In the genomic region with DNA sequence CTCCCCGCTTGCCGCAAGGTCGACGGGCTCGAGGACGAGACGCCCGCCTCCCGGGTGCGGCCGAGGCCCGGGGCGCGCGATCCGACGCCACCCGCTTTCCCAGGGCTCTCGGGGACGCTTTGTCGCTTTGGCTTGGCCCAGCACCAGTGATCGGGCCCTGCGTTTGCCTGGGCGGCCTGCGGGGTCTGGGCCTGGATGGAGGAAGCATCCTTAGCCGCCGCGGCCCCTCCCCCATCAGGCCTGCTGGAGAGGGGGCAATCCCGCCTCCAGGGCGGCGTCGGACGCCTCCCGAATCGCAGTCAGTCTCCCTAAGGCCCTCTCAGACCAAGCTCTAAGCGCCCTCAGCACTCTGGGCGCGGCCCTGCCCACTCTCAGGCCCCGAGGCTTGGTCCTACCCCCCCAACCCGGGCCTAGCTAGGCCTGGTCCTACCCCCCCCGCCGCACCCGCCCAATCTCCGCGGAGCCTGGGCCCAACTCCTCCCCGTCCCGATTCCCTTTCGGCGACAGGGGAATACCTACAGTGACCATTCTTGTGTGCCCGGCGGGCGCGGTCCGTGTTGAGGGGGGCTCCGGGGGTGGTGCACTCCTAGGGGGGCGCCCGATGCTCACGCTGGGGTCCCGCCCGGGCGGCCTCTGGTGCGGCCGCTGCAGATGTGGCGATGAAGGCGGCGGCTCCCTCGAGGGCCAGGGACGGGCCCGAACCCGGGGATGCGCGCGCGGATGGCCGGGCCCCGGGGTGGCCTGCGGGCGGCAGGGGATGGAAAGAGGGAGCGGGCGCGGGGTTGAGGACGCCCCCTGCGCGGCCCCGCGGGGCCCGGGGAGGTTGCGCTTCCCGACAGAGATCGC, we compare ENCODE assay signal across 15 cellular contexts. TPM values are rescaled to one million over a fixed set of nuclear protein-coding genes. Genes with fewer than 3 reads are reported as not detected.
A peak's percentile ranks its signal among the peaks of the same experiment; 100 is the strongest.
DNase-seq lines count a peak whose midpoint lies in the region; ATAC-seq and TF ChIP-seq lines count a peak whose summit lies in the region.
"Had no signal": no experiment of that assay in that cellular context is flagged by ENCODE, and none has a peak within 500 bp of the region (broad histone marks: within the 10 kb centered on the region; RNA-seq: fewer than 3 reads in every experiment).

No MANE protein-coding gene starts in this region.

- 20% methylated on average over 27 to 90 of the region's 90 CpGs for WGBS in endodermal cell (ENCODE audit: insufficient coverage in 1 of 2, insufficient read length in 1 of 2), 2 experiments

- H3K36me3 Mint-ChIP-seq in endodermal cell (ENCODE audit: low read depth) = peaks cover 7% of the 10 kb centered on the region
- peaks cover 4% of the 10 kb centered on the region for H3K36me3 Mint-ChIP-seq in activated T-cell treated with anti-CD3 and anti-CD28 coated beads, Interleukin-2, amount 50 U/mL, for 4 hours (ENCODE audit: insufficient read depth)

- no peak overlapping the region for H3K27ac Mint-ChIP-seq in endodermal cell
- H3K27ac Mint-ChIP-seq: activated CD8-positive, alpha-beta memory T cell treated with anti-CD3 and anti-CD28 coated beads, Interleukin-2, amount 10 ng/mL, durations not matched to agents 7 days and 5 days; activated naive CD8-positive, alpha-beta T cell treated with anti-CD3 and anti-CD28 coated beads for 36 hours had no signal

- peaks cover 3% of the 10 kb centered on the region for H3K9me3 Mint-ChIP-seq in endodermal cell
- no peaks in the 10 kb centered on the region for H3K9me3 Mint-ChIP-seq in activated T-cell treated with anti-CD3 and anti-CD28 coated beads, Interleukin-2, amount 50 U/mL, for 4 hours
- H3K9me3 Mint-ChIP-seq: activated naive CD8-positive, alpha-beta T cell treated with anti-CD3 and anti-CD28 coated beads for 36 hours had no signal

- intact Hi-C loops in colonic mucosa (cut with DNase I) = no loop called here

- no peak overlapping the region for H3K4me3 Mint-ChIP-seq in endodermal cell
- no peak overlapping the region for H3K4me3 Mint-ChIP-seq in activated T-cell treated with anti-CD3 and anti-CD28 coated beads, Interleukin-2, amount 50 U/mL, for 4 hours
- H3K4me3 Mint-ChIP-seq: activated CD8-positive, alpha-beta memory T cell treated with anti-CD3 and anti-CD28 coated beads, Interleukin-2, amount 10 ng/mL, durations not matched to agents 7 days and 5 days; activated naive CD8-positive, alpha-beta T cell treated with anti-CD3 and anti-CD28 coated beads for 36 hours had no signal

- H3K27me3 ChIP-seq in HUES6 (ENCODE audit: control insufficient read depth, insufficient read depth, low read length) (peaks cover 46% of the 10 kb centered on the region), endodermal cell (ENCODE audit: control insufficient read depth, insufficient read depth, low read length, poor library complexity, severe bottlenecking) (peaks cover 73% of the 10 kb centered on the region), colonic mucosa (peaks cover 39% of the 10 kb centered on the region)

- no peaks in the 10 kb centered on the region for H3K9me3 ChIP-seq in HUES6 (ENCODE audit: control insufficient read depth, insufficient read depth, low read depth, low read length)
- no peaks in the 10 kb centered on the region for H3K9me3 ChIP-seq in endodermal cell (ENCODE audit: control insufficient read depth, low read length)
- no peaks in the 10 kb centered on the region for H3K9me3 ChIP-seq in colonic mucosa
- H3K9me3 ChIP-seq: sigmoid colon had no signal

- no peaks in the 10 kb centered on the region for H3K36me3 ChIP-seq in HUES6 (ENCODE audit: control insufficient read depth, insufficient read depth, low read length)
- H3K36me3 ChIP-seq in endodermal cell (ENCODE audit: control insufficient read depth, insufficient read depth, low read length) = no peaks in the 10 kb centered on the region
- no peaks in the 10 kb centered on the region for H3K36me3 ChIP-seq in colonic mucosa

- H3K4me3 ChIP-seq in HUES6 (ENCODE audit: low read depth, low read length) = peak overlapping the region; percentile 29; the same call in 1 of the 2 replicates
- no peak overlapping the region for H3K4me3 ChIP-seq in endodermal cell (ENCODE audit: low read length)
- H3K4me3 ChIP-seq in colonic mucosa = no peak overlapping the region

- no peak for ATAC-seq in activated T-cell treated with anti-CD3 and anti-CD28 coated beads, Interleukin-2, amount 50 U/mL, for 4 hours
- ATAC-seq: activated CD8-positive, alpha-beta memory T cell treated with anti-CD3 and anti-CD28 coated beads, Interleukin-2, amount 10 ng/mL, durations not matched to agents 7 days and 5 days had no signal

- H3K4me1 ChIP-seq in HUES6 (ENCODE audit: control insufficient read depth, insufficient read depth, low read length) = peaks cover 4% of the 10 kb centered on the region; the same call in 1 of the 2 replicates
- H3K4me1 ChIP-seq in endodermal cell (ENCODE audit: control insufficient read depth, insufficient read depth, low read length) = no peaks in the 10 kb centered on the region
- H3K4me1 ChIP-seq in colonic mucosa = peaks cover 15% of the 10 kb centered on the region

- H3K27me3 Mint-ChIP-seq in endodermal cell (ENCODE audit: insufficient read depth) = peaks cover 69% of the 10 kb centered on the region
- peaks cover 27% of the 10 kb centered on the region for H3K27me3 Mint-ChIP-seq in activated T-cell treated with anti-CD3 and anti-CD28 coated beads, Interleukin-2, amount 50 U/mL, for 4 hours (ENCODE audit: low read depth)

- peak; percentile 29 for DNase-seq in NCI-H2196 (lab: John Stamatoyannopoulos, UW; ENCODE audit: unreplicated experiment)
- no peak for DNase-seq in NCI-H2196 treated with DMSO at 0.1 percent for 48 hours (lab: John Stamatoyannopoulos, UW; ENCODE audit: unreplicated experiment)
- no peak for DNase-seq in endodermal cell
- DNase-seq in pons (ENCODE audit: low spot score) = peak; percentile 19
- DNase-seq in stimulated activated CD4-positive, alpha-beta T cell treated with anti-CD3 and anti-CD28 coated beads, Interleukin-4, amount 100 ng/mL, for 1 hour = no peak
- DNase-seq in activated T-cell treated with anti-CD3 and anti-CD28 coated beads, Interleukin-2, amount 50 U/mL, for 4 hours = no peak
- DNase-seq in colonic mucosa = no peak
- DNase-seq: activated CD8-positive, alpha-beta memory T cell treated with anti-CD3 and anti-CD28 coated beads, Interleukin-2, amount 10 ng/mL, durations not matched to agents 7 days and 5 days; GF-D8; sigmoid colon had no signal

- TF ChIP-seq CTCF in endodermal cell (conservative IDR thresholded peaks at IDR 0.05) (no peak), colonic mucosa (IDR thresholded peaks at IDR 0.05) (no peak)

- H3K4me1 Mint-ChIP-seq in endodermal cell = no peaks in the 10 kb centered on the region
- peaks cover 17% of the 10 kb centered on the region for H3K4me1 Mint-ChIP-seq in activated T-cell treated with anti-CD3 and anti-CD28 coated beads, Interleukin-2, amount 50 U/mL, for 4 hours (ENCODE audit: low read depth)

- H3K9ac ChIP-seq in HUES6 (ENCODE audit: low read length) (no peak overlapping the region), endodermal cell (ENCODE audit: extremely low read depth, low read length, poor library complexity, severe bottlenecking) (no peak overlapping the region), colonic mucosa (ENCODE audit: low read depth in 2 of 2, low read length in 2 of 2) (no peak overlapping the region)

- H3K27ac ChIP-seq in HUES6 (ENCODE audit: low read depth, low read length) (no peak overlapping the region), endodermal cell (ENCODE audit: low read depth, low read length) (peak overlapping the region; percentile 49), colonic mucosa (no peak overlapping the region)
- H3K27ac ChIP-seq: sigmoid colon had no signal

RNA-seq across cellular contexts. Expression of gene ELAVL3, which starts 0.5 kb away (rescaled TPM):
- under 1 TPM in 1 of 2 donors, not detected in 1; 0.55 TPM for total RNA-seq in endodermal cell
- 42.1 TPM for polyA plus RNA-seq in endodermal cell (2013, experiment 1 of 2)
- polyA plus RNA-seq in endodermal cell (2013, experiment 2 of 2) = 37.5 TPM
- under 1 TPM in 1 of 3 donors, not detected in 2; 0.19 TPM for total RNA-seq in activated T-cell treated with anti-CD3 and anti-CD28 coated beads, Interleukin-2, amount 50 U/mL, for 4 hours
- total RNA-seq in colonic mucosa = under 1 TPM; 0.25 to 0.50 TPM
- total RNA-seq: activated CD8-positive, alpha-beta memory T cell treated with anti-CD3 and anti-CD28 coated beads, Interleukin-2, amount 10 ng/mL, durations not matched to agents 7 days and 5 days; activated naive CD8-positive, alpha-beta T cell treated with anti-CD3 and anti-CD28 coated beads for 36 hours; dermis microvascular lymphatic vessel endothelial cell; HT1080; mononuclear cell had no signal

RNA-seq across cellular contexts. Expression of gene ZNF653, which starts 25.3 kb away (rescaled TPM):
- 10 to 100 TPM; 12.3 to 12.6 TPM for total RNA-seq in endodermal cell
- polyA plus RNA-seq in endodermal cell (2013, experiment 1 of 2) = 11.9 TPM
- 10.4 TPM for polyA plus RNA-seq in endodermal cell (2013, experiment 2 of 2)
- 10 to 100 TPM; 12.3 to 16.9 (median 13.9) TPM for total RNA-seq in activated T-cell treated with anti-CD3 and anti-CD28 coated beads, Interleukin-2, amount 50 U/mL, for 4 hours
- 10 to 100 TPM; 10.6 to 14.2 TPM for total RNA-seq in colonic mucosa

RNA-seq across cellular contexts. Expression of gene PRKCSH, which starts 44.9 kb away (rescaled TPM):
- total RNA-seq in endodermal cell (100 to 1,000 TPM; 454 to 459 TPM), colonic mucosa (100 to 1,000 TPM; 308 to 434 TPM)
- 423 TPM for polyA plus RNA-seq in endodermal cell (2013, experiment 1 of 2)
- polyA plus RNA-seq in endodermal cell (2013, experiment 2 of 2) = 371 TPM
- 100 to 1,000 TPM; 273 to 327 (median 319) TPM for total RNA-seq in activated T-cell treated with anti-CD3 and anti-CD28 coated beads, Interleukin-2, amount 50 U/mL, for 4 hours

RNA-seq across cellular contexts. Expression of gene ODAD3, which starts 45.4 kb away (rescaled TPM):
- total RNA-seq in endodermal cell (1 to 10 TPM in 1 of 2 donors, under 1 TPM in 1; 0.88 to 2.4 TPM), colonic mucosa (under 1 TPM in 1 of 2 donors, not detected in 1; 0.22 TPM)
- 1.5 TPM for polyA plus RNA-seq in endodermal cell (2013, experiment 1 of 2)
- 1.9 TPM for polyA plus RNA-seq in endodermal cell (2013, experiment 2 of 2)
- total RNA-seq in activated T-cell treated with anti-CD3 and anti-CD28 coated beads, Interleukin-2, amount 50 U/mL, for 4 hours = under 1 TPM in 1 of 3 donors, not detected in 2; 0.11 TPM
- total RNA-seq: mononuclear cell, sigmoid colon had no signal

RNA-seq across cellular contexts. Expression of gene ECSIT, which starts 48.6 kb away (rescaled TPM):
- total RNA-seq in endodermal cell (10 to 100 TPM; 24.7 to 26.2 TPM), colonic mucosa (100 to 1,000 TPM in 1 of 2 donors, 10 to 100 TPM in 1; 62.8 to 124 TPM)
- 39.6 TPM for polyA plus RNA-seq in endodermal cell (2013, experiment 1 of 2)
- 30.5 TPM for polyA plus RNA-seq in endodermal cell (2013, experiment 2 of 2)
- total RNA-seq in activated T-cell treated with anti-CD3 and anti-CD28 coated beads, Interleukin-2, amount 50 U/mL, for 4 hours = 10 to 100 TPM; 72.3 to 88.1 (median 81.9) TPM

Comparison
In these comparisons a context has a peak if more than half of its experiments do, and no peak if none do; other contexts are left out.
1. DNase-seq: peak in NCI-H2196 (single experiment) and pons (single experiment); none in NCI-H2196 treated with DMSO at 0.1 percent for 48 hours (single experiment), endodermal cell (single experiment), stimulated activated CD4-positive, alpha-beta T cell treated with anti-CD3 and anti-CD28 coated beads, Interleukin-4, amount 100 ng/mL, for 1 hour (single experiment), activated T-cell treated with anti-CD3 and anti-CD28 coated beads, Interleukin-2, amount 50 U/mL, for 4 hours (single experiment) and colonic mucosa (single experiment).